ENCODE assay signal across 25 cellular contexts in the genomic region with DNA sequence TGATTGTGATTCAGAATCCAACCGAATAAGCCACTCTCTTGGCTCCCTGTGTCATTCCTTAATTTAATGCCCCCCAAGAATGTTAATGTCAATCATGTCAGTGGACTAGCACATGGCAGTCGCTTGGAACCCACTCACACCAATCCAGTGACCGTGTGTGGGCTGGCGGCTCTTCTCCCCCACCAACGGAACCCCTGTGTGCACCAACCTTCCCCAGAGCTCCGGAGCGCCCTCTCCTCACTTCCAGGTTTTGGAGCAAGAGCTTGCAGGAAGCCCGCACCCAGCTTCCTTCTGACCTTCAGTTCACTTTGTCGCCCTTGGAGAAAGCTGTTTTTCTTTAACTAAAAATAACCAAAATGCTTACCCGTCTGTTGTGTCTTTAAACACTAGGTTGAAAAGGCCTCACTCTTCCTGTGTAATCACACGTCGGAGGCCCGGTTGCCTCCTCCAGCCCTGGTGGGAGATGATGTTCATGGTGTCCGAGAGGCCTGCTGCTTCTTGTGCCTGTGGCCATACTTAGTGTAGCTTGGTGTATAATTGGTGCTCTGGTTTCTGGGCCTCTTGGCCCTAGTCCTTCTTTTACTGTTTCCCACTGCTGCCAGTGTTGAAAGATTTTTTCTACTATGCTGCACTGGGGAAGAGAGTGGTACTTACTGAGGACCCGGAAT. TPM values are rescaled to one million over a fixed set of nuclear protein-coding genes. Genes with fewer than 3 reads are reported as not detected.
DNase-seq lines count a peak whose midpoint lies in the region; ATAC-seq, FAIRE-seq and TF ChIP-seq lines count a peak whose summit lies in the region.
"Had no signal": no experiment of that assay in that cellular context is flagged by ENCODE, and none has a peak within 500 bp of the region (broad histone marks: within the 10 kb centered on the region; RNA-seq: fewer than 3 reads in every experiment).

No MANE protein-coding gene starts in this region.

- in situ Hi-C loops in GM12878 (cut with MboI) = no loop called here

- TF ChIP-seq RAD21 in GM12878 (IDR thresholded peaks at IDR 0.05; ENCODE audit: insufficient read depth, low read depth, low read length) = no peak

- H3K18ac ChIP-seq in neuronal stem cell (ENCODE audit: low read length) = no peak overlapping the region

- H3K4me1 Mint-ChIP-seq in activated T-cell treated with anti-CD3 and anti-CD28 coated beads, Interleukin-2, amount 50 U/mL, for 72 hours (ENCODE audit: low read depth) = peaks cover 27% of the 10 kb centered on the region
- H3K4me1 Mint-ChIP-seq in GM23338 (peaks cover 13% of the 10 kb centered on the region), Caco-2 (ENCODE audit: low read depth, unreplicated experiment) (no peaks in the 10 kb centered on the region)

- peaks cover 5% of the 10 kb centered on the region; the same call in 1 of the 2 replicates for H3K27me3 ChIP-seq in GM23338 (ENCODE audit: insufficient read depth)
- H3K27me3 ChIP-seq in GM12878 (replicated peaks in 1 of 2; ENCODE audit: control insufficient read depth in 2 of 2, insufficient read depth in 2 of 2, low read length in 1 of 2) = no peaks in the 10 kb centered on the region
- no peaks in the 10 kb centered on the region for H3K27me3 ChIP-seq in neuronal stem cell (ENCODE audit: control insufficient read depth in 3 of 3, insufficient read depth in 3 of 3, low read depth in 1 of 3, low read length in 3 of 3)
- H3K27me3 ChIP-seq in WERI-Rb-1 (ENCODE audit: insufficient read depth, low read depth, severe bottlenecking) = no peaks in the 10 kb centered on the region
- H3K27me3 ChIP-seq in Caco-2 (replicated peaks; ENCODE audit: control insufficient read depth, insufficient read depth, low read length) = no peaks in the 10 kb centered on the region
- H3K27me3 ChIP-seq: cardiac muscle cell, dorsolateral prefrontal cortex, foreskin keratinocyte, MG63, tibial nerve had no signal

- BruUV-seq in GM12878 (replicated peaks; lab: Mats Ljungman, UMichigan) (no TSS peak), Caco-2 (replicated peaks; lab: Mats Ljungman, UMichigan) (no TSS peak)

- H3K36me3 Mint-ChIP-seq in activated T-cell treated with anti-CD3 and anti-CD28 coated beads, Interleukin-2, amount 50 U/mL, for 72 hours (ENCODE audit: insufficient read depth in 2 of 2) = peaks cover 5 to 15% of the 10 kb centered on the region in 2 donors
- H3K36me3 Mint-ChIP-seq in GM23338 (ENCODE audit: low read depth) (peaks cover 28% of the 10 kb centered on the region), Caco-2 (ENCODE audit: insufficient read depth, unreplicated experiment) (peaks cover 75% of the 10 kb centered on the region)

- TF ChIP-seq CTCF in GM23338 (conservative IDR thresholded peaks at IDR 0.05; ENCODE audit: low read depth in 2 of 2) (0 out of 4 replicates have a peak, but pooled peaks of 1 of the 2 experiments have one; percentile 13), GM12878 (IDR thresholded peaks at IDR 0.05 in 2 of 3, conservative IDR thresholded peaks at IDR 0.05 in 1 of 3; ENCODE audit: control insufficient read depth in 2 of 3, extremely low read depth in 1 of 3, insufficient read depth in 1 of 3, low read depth in 3 of 3, low read length in 3 of 3) (no peak), WERI-Rb-1 (IDR thresholded peaks at IDR 0.05; ENCODE audit: low read depth, low read length) (no peak), Caco-2 (IDR thresholded peaks at IDR 0.05; ENCODE audit: insufficient read depth in 1 of 2, low read depth in 1 of 2, low read length in 1 of 2, severe bottlenecking in 1 of 2, unreplicated experiment in 1 of 2) (no peak)

- H3K4me3 ChIP-seq in GM23338 (no peak overlapping the region), GM12878 (no peak overlapping the region), neuronal stem cell (ENCODE audit: low read length in 2 of 2) (no peak overlapping the region), WERI-Rb-1 (ENCODE audit: low read depth, low read length) (no peak overlapping the region), Caco-2 (ENCODE audit: low read depth, low read length) (no peak overlapping the region)
- H3K4me3 ChIP-seq: cardiac muscle cell, dorsolateral prefrontal cortex, MG63, tibial nerve had no signal

- no peak overlapping the region for H4K91ac ChIP-seq in neuronal stem cell (ENCODE audit: low read depth, low read length, poor library complexity)

- TF ChIP-seq POLR2A in GM12878 (IDR thresholded peaks at IDR 0.05; ENCODE audit: low read depth, low read length) = no peak

- peak overlapping the region; percentile 99 for H3K27ac Mint-ChIP-seq in activated T-cell treated with anti-CD3 and anti-CD28 coated beads, Interleukin-2, amount 50 U/mL, for 72 hours
- peak overlapping the region; percentile 4; the same call in 1 of the 2 replicates for H3K27ac Mint-ChIP-seq in GM23338
- H3K27ac Mint-ChIP-seq in Caco-2 (ENCODE audit: unreplicated experiment) = no peak overlapping the region

- H3K9me3 ChIP-seq in GM12878 (replicated peaks; ENCODE audit: control insufficient read depth, insufficient read depth, low read length) = no peaks in the 10 kb centered on the region
- no peaks in the 10 kb centered on the region for H3K9me3 ChIP-seq in neuronal stem cell (replicated peaks in 1 of 2; ENCODE audit: control insufficient read depth in 2 of 2, insufficient read depth in 1 of 2, low read depth in 1 of 2, low read length in 2 of 2)
- H3K9me3 ChIP-seq in WERI-Rb-1 (ENCODE audit: severe bottlenecking) = no peaks in the 10 kb centered on the region
- no peaks in the 10 kb centered on the region for H3K9me3 ChIP-seq in Caco-2
- H3K9me3 ChIP-seq: MG63, tibial nerve had no signal

- peak overlapping the region in 1 of 2 donors; percentile 68 for H3K4me3 Mint-ChIP-seq in activated T-cell treated with anti-CD3 and anti-CD28 coated beads, Interleukin-2, amount 50 U/mL, for 72 hours
- H3K4me3 Mint-ChIP-seq in GM23338 (no peak overlapping the region), Caco-2 (ENCODE audit: unreplicated experiment) (no peak overlapping the region)
- H3K4me3 Mint-ChIP-seq: naive B cell had no signal

- intact Hi-C loops in GM12878 (cut with micrococcal nuclease; ENCODE audit: unreplicated experiment) (no loop called here), Caco-2 (cut with micrococcal nuclease; ENCODE audit: unreplicated experiment) (no loop called here)

- H3K36me3 ChIP-seq in GM23338 (ENCODE audit: insufficient read depth) (peaks cover 11% of the 10 kb centered on the region), GM12878 (ENCODE audit: control insufficient read depth in 2 of 2, insufficient read depth in 2 of 2, low read length in 1 of 2) (peaks cover 9 to 17% of the 10 kb centered on the region in 2 experiments; a peak in 3 of 4 replicates), neuronal stem cell (replicated peaks in 1 of 2; ENCODE audit: control insufficient read depth in 2 of 2, insufficient read depth in 2 of 2, low read length in 2 of 2) (peaks cover 32 to 65% of the 10 kb centered on the region in 2 donors), WERI-Rb-1 (peaks cover 48% of the 10 kb centered on the region), Caco-2 (ENCODE audit: control insufficient read depth, insufficient read depth, low read length) (peaks cover 9% of the 10 kb centered on the region)

- POLR2A ChIA-PET in GM12878 (lab: Charles Lee) = no interaction called here
- POLR2A ChIA-PET in Caco-2 (lab: Charles Lee) = interaction anchor here (0.9 kb wide), 1 partner anchor 25 kb away, joined by 3 read pairs; no protein-coding TSS in a partner anchor

- H3K79me2 ChIP-seq in GM23338 (replicated peaks; ENCODE audit: insufficient read depth) = no peaks in the 10 kb centered on the region
- no peaks in the 10 kb centered on the region for H3K79me2 ChIP-seq in GM12878 (ENCODE audit: control insufficient read depth, insufficient read depth, low read length)

- 0 out of 2 replicates have a peak, but pooled peaks cover 4% of the 10 kb centered on the region for H3F3A ChIP-seq in GM23338 (replicated peaks; ENCODE audit: low read depth)

- SMC1A ChIA-PET in GM12878 (lab: Charles Lee; ENCODE audit: uncharacterized antibody, unreplicated experiment) = interaction anchor here (1.0 to 5.7 kb wide), 6 partner anchors 10 to 240 kb away, joined by 3 to 50 read pairs (median 5); partner anchors contain the start of gene TP53INP2

- peak overlapping the region; percentile 16 for H2BK5ac ChIP-seq in neuronal stem cell (ENCODE audit: low read length)

- H3K4me2 ChIP-seq in GM23338 (no peak overlapping the region), GM12878 (ENCODE audit: control insufficient read depth, insufficient read depth) (no peak overlapping the region), neuronal stem cell (ENCODE audit: insufficient read depth, low read length, poor library complexity, severe bottlenecking) (no peak overlapping the region)

- CTCF ChIA-PET in GM12878 (lab: Yijun Ruan, JAX) (interaction anchor here (0.6 to 5.7 kb wide), 9 partner anchors 18 to 234 kb away, joined by 3 to 93 read pairs (median 4); no protein-coding TSS in a partner anchor), Caco-2 (lab: Charles Lee) (interaction anchor here (0.6 to 0.7 kb wide), 2 partner anchors 93 to 229 kb away, joined by 3 to 4 read pairs; no protein-coding TSS in a partner anchor)

- ATAC-seq in activated T-cell treated with anti-CD3 and anti-CD28 coated beads, Interleukin-2, amount 50 U/mL, for 72 hours (replicated peaks in 1 of 2) = peak in 1 of 2 donors; percentile 8
- ATAC-seq in GM23338 (no peak), GM12878 (no peak), GM19455 (IDR thresholded peaks at IDR 0.05; ENCODE audit: unreplicated experiment) (no peak)
- ATAC-seq: foreskin keratinocyte, sciatic nerve had no signal

- H2AFZ ChIP-seq in GM23338 (no peak overlapping the region), GM12878 (ENCODE audit: control insufficient read depth, low read depth, low read length) (no peak overlapping the region), neuronal stem cell (ENCODE audit: low read length) (no peak overlapping the region)

- no peak overlapping the region for H3K9ac ChIP-seq in GM12878 (ENCODE audit: control insufficient read depth, insufficient read depth, low read length)
- no peak overlapping the region for H3K9ac ChIP-seq in neuronal stem cell (ENCODE audit: low read depth, low read length, poor library complexity)

- TF ChIP-seq EP300 in GM12878 (IDR thresholded peaks at IDR 0.05; ENCODE audit: borderline replicate concordance in 1 of 2, control insufficient read depth in 1 of 2, low read depth in 2 of 2, low read length in 2 of 2) = no peak

- no peak for FAIRE-seq in GM12878 (lab: Jason Lieb, UNC)
- FAIRE-seq: H54, keratinocyte had no signal

- no peak overlapping the region for H3K14ac ChIP-seq in neuronal stem cell (ENCODE audit: low read length)

- H2BK12ac ChIP-seq in neuronal stem cell (ENCODE audit: low read length) = no peak overlapping the region

- H3K23ac ChIP-seq in neuronal stem cell (ENCODE audit: low read depth, low read length, poor library complexity) = no peak overlapping the region

- no peaks in the 10 kb centered on the region for H3K9me2 ChIP-seq in GM23338 (ENCODE audit: insufficient read depth)

- no peaks in the 10 kb centered on the region for H3K27me3 Mint-ChIP-seq in activated T-cell treated with anti-CD3 and anti-CD28 coated beads, Interleukin-2, amount 50 U/mL, for 72 hours (ENCODE audit: low read depth)
- H3K27me3 Mint-ChIP-seq in GM23338 (ENCODE audit: insufficient read depth, low read depth, poor library complexity) (peaks cover 13% of the 10 kb centered on the region), Caco-2 (ENCODE audit: insufficient read depth, unreplicated experiment) (no peaks in the 10 kb centered on the region)

- no peak overlapping the region for H4K8ac ChIP-seq in neuronal stem cell (ENCODE audit: low read depth, low read length)

- H2BK120ac ChIP-seq in neuronal stem cell (ENCODE audit: low read depth, low read length) = no peak overlapping the region

- H3K79me1 ChIP-seq in neuronal stem cell (ENCODE audit: low read depth, low read length) = no peaks in the 10 kb centered on the region

- no peaks in the 10 kb centered on the region for H3K9me3 Mint-ChIP-seq in activated T-cell treated with anti-CD3 and anti-CD28 coated beads, Interleukin-2, amount 50 U/mL, for 72 hours
- H3K9me3 Mint-ChIP-seq in GM23338 (0 out of 3 replicates have a peak, but pooled peaks cover 3% of the 10 kb centered on the region), Caco-2 (ENCODE audit: unreplicated experiment) (no peaks in the 10 kb centered on the region)
- H3K9me3 Mint-ChIP-seq: naive B cell had no signal

- H3K4me1 ChIP-seq in GM23338 (ENCODE audit: insufficient read depth) (no peaks in the 10 kb centered on the region; the same call in 1 of the 2 replicates), GM12878 (ENCODE audit: control insufficient read depth, insufficient read depth, low read length) (peaks cover 4% of the 10 kb centered on the region; the same call in 1 of the 2 replicates), neuronal stem cell (ENCODE audit: control insufficient read depth in 2 of 2, insufficient read depth in 1 of 2, low read depth in 1 of 2, low read length in 2 of 2) (peaks cover 0 to 4% of the 10 kb centered on the region in 2 donors), Caco-2 (no peaks in the 10 kb centered on the region)
- H3K4me1 ChIP-seq: foreskin keratinocyte had no signal

- 92% methylated on average over 15 of the region's 15 CpGs for WGBS in GM12878 (ENCODE audit: insufficient coverage, insufficient replicate concordance, low lambda C conversion rate, missing lambda C conversion rate)
- WGBS in neuronal stem cell (ENCODE audit: extremely low coverage in 2 of 2, insufficient read length in 2 of 2, insufficient replicate concordance in 1 of 2), 2 donors = no CpG with 5 or more reads among the region's 15 CpGs

- RAD21 ChIA-PET in GM12878 (lab: Charles Lee; ENCODE audit: unreplicated experiment) = interaction anchor here (1.6 to 5.7 kb wide), 3 partner anchors 167 to 229 kb away, joined by 5 to 21 read pairs (median 9); no protein-coding TSS in a partner anchor

- no peaks in the 10 kb centered on the region; the same call in 1 of the 2 replicates for H4K20me1 ChIP-seq in GM23338 (replicated peaks; ENCODE audit: insufficient read depth)
- no peaks in the 10 kb centered on the region for H4K20me1 ChIP-seq in GM12878 (ENCODE audit: control insufficient read depth, insufficient read depth)

- H3K4ac ChIP-seq in neuronal stem cell (ENCODE audit: low read length) = no peak overlapping the region

- no peak overlapping the region for H3K27ac ChIP-seq in GM23338 (ENCODE audit: low read depth)
- peak overlapping the region; percentile 46; the same call in 1 of the 2 replicates for H3K27ac ChIP-seq in GM12878 (ENCODE audit: control insufficient read depth, insufficient read depth)
- no peak overlapping the region for H3K27ac ChIP-seq in neuronal stem cell (replicated peaks; ENCODE audit: low read length)
- H3K27ac ChIP-seq in WERI-Rb-1 = no peak overlapping the region
- H3K27ac ChIP-seq: cardiac muscle cell, foreskin keratinocyte had no signal

- no peak overlapping the region for H2BK15ac ChIP-seq in neuronal stem cell (ENCODE audit: low read length)

- H2AK5ac ChIP-seq in neuronal stem cell (ENCODE audit: low read depth, low read length) = no peak overlapping the region

- no peak for DNase-seq in activated T-cell treated with anti-CD3 and anti-CD28 coated beads, Interleukin-2, amount 50 U/mL, for 72 hours
- DNase-seq in activated T-cell treated with anti-CD3 and anti-CD28 coated beads, Interleukin-2, amount 50 U/mL, for 1 hour = no peak
- DNase-seq in GM23338 (ENCODE audit: low spot score) (no peak), GM12878 (ENCODE audit: low read depth, low spot score) (no peak), neuronal stem cell (ENCODE audit: low spot score) (no peak), WERI-Rb-1 (no peak), Caco-2 (no peak)
- DNase-seq: ACHN; amygdala; DND-41; dorsolateral prefrontal cortex; erythroblast; foreskin keratinocyte; mesenchymal stem cell; MG63; naive B cell; NCI-H1694; stimulated activated naive CD4-positive, alpha-beta T cell; SW 1271 had no signal

RNA-seq across cellular contexts. Expression of gene MAP1LC3A, which starts 17.8 kb away (rescaled TPM):
- total RNA-seq in activated T-cell treated with anti-CD3 and anti-CD28 coated beads, Interleukin-2, amount 50 U/mL, for 72 hours = 1 to 10 TPM; 3.7 to 5.2 TPM
- total RNA-seq in GM23338 (2014; rRNA removed; shearing (Covaris generic)) = 9.5 and 15.9 TPM in 2 replicates
- polyA plus RNA-seq in GM23338 (2016; fragmentation: Nextera tagmentation; extraction: Ambion mirVana) (15.2 and 15.3 TPM in 2 replicates), GM12878 (2011; rRNA removed) (not detected in 2 replicates), GM12878 (2014; fragmentation: Illumina TruSeq; extraction: Trizol) (not detected in 2 replicates), GM12878 (2014; fragmentation: Nextera tagmentation; extraction: Ambion mirVana) (not detected), GM12878 (2014; rRNA removed) (0.35 and 0.60 TPM in 2 replicates), GM12878 (2016; fragmentation: Nextera tagmentation; extraction: Ambion mirVana) (1 to 10 TPM in 1 of 2 experiments, under 1 TPM in 1; 0.33 to 1.2 TPM)
- not detected in 2 replicates for total RNA-seq in GM12878 (2013; cell fraction: nucleolus; rRNA removed)
- total RNA-seq in GM12878 (2014; rRNA removed) (0.16 and 1.1 TPM in 2 replicates), GM12878 (2014; rRNA removed; fragmentation: Illumina TruSeq; extraction: Trizol) (0.27 TPM in 1 of 2 replicates, not detected in the other), GM12878 (2021) (0.44 and 0.69 TPM in 2 replicates), Caco-2 (2022) (0.88 and 0.95 TPM in 2 replicates)
- polyA plus RNA-seq in GM12878 (2011; ENCODE audit: low read depth) = 0.45 TPM
- polyA plus RNA-seq in GM12878 (2011; cell fraction: cytosol; rRNA removed) = 0.07 and 0.15 TPM in 2 replicates
- 0.36 and 0.45 TPM in 2 replicates for polyA plus RNA-seq in GM12878 (2011; cell fraction: nucleus; rRNA removed)
- 1.5 and 2.5 TPM in 2 replicates for polyA plus RNA-seq in GM12878 (2012)
- polyA minus RNA-seq in GM12878 (2011; rRNA and poly(A)+ RNA removed) = not detected in 2 replicates
- not detected in 2 replicates for polyA minus RNA-seq in GM12878 (2011; cell fraction: cytosol; rRNA and poly(A)+ RNA removed)
- polyA minus RNA-seq in GM12878 (2011; cell fraction: nucleus; rRNA and poly(A)+ RNA removed) = not detected in 2 replicates
- 10.4 TPM for polyA plus RNA-seq in neuronal stem cell (2013, experiment 1 of 2)
- 10.7 TPM for polyA plus RNA-seq in neuronal stem cell (2013, experiment 2 of 2)

RNA-seq across cellular contexts. Expression of gene DYNLRB1, which starts 24.5 kb away (rescaled TPM):
- 10 to 100 TPM; 70.5 to 75.9 TPM for total RNA-seq in activated T-cell treated with anti-CD3 and anti-CD28 coated beads, Interleukin-2, amount 50 U/mL, for 72 hours
- total RNA-seq in GM23338 (2014; rRNA removed; shearing (Covaris generic)) = 102 and 107 TPM in 2 replicates
- 376 and 393 TPM in 2 replicates for polyA plus RNA-seq in GM23338 (2016; fragmentation: Nextera tagmentation; extraction: Ambion mirVana)
- 25.4 and 25.5 TPM in 2 replicates for total RNA-seq in GM12878 (2013; cell fraction: nucleolus; rRNA removed)
- total RNA-seq in GM12878 (2014; rRNA removed) = 114 and 129 TPM in 2 replicates
- 132 and 149 TPM in 2 replicates for total RNA-seq in GM12878 (2014; rRNA removed; fragmentation: Illumina TruSeq; extraction: Trizol)
- 87.9 and 92.5 TPM in 2 replicates for total RNA-seq in GM12878 (2021)
- 405 TPM for polyA plus RNA-seq in GM12878 (2011; ENCODE audit: low read depth)
- 81.4 and 135 TPM in 2 replicates for polyA plus RNA-seq in GM12878 (2011; rRNA removed)
- polyA plus RNA-seq in GM12878 (2011; cell fraction: cytosol; rRNA removed) = 130 and 201 TPM in 2 replicates
- 70.6 and 108 TPM in 2 replicates for polyA plus RNA-seq in GM12878 (2011; cell fraction: nucleus; rRNA removed)
- 190 and 213 TPM in 2 replicates for polyA plus RNA-seq in GM12878 (2012)
- polyA plus RNA-seq in GM12878 (2014; fragmentation: Illumina TruSeq; extraction: Trizol) = 250 and 313 TPM in 2 replicates
- 100 to 1,000 TPM; 185 to 189 TPM for polyA plus RNA-seq in GM12878 (2014; fragmentation: Nextera tagmentation; extraction: Ambion mirVana)
- 97.9 and 123 TPM in 2 replicates for polyA plus RNA-seq in GM12878 (2014; rRNA removed)
- polyA plus RNA-seq in GM12878 (2016; fragmentation: Nextera tagmentation; extraction: Ambion mirVana) = 100 to 1,000 TPM; 171 to 194 TPM
- 88.9 and 125 TPM in 2 replicates for polyA minus RNA-seq in GM12878 (2011; rRNA and poly(A)+ RNA removed)
- 30.5 and 33.1 TPM in 2 replicates for polyA minus RNA-seq in GM12878 (2011; cell fraction: cytosol; rRNA and poly(A)+ RNA removed)
- 20.2 and 32.2 TPM in 2 replicates for polyA minus RNA-seq in GM12878 (2011; cell fraction: nucleus; rRNA and poly(A)+ RNA removed)
- 334 TPM for polyA plus RNA-seq in neuronal stem cell (2013, experiment 1 of 2)
- 321 TPM for polyA plus RNA-seq in neuronal stem cell (2013, experiment 2 of 2)
- 357 and 359 TPM in 2 replicates for total RNA-seq in Caco-2 (2022)
